In the genomic region with DNA sequence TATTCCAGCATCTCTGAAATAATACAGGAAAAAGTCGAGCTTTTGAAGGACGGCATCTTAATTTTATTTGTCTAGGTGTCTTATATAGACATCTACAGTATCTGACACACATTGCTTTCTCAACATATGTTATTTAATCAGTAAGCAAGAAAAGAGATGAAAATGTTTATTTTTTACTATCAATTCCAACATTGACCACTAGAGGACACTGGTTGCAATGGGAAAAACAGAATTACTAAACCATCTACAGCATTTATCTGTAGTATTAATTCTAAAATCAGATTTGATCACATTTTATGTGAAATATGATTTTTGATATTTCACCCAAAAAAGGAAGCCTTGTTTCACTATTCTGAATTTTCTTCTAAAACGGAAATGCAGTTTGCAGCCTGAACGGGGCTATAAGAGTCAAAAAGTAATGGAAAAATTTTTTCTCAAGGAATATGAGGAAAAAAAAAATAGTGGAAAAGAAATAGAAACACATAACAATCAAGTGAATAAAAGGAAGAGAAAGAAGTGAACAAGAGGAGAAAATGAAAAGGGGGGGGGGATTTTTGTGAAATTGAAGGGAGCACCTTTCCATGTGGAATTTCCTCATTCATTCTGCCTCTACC, we compare ENCODE assay signal across 9 cellular contexts.
DNase-seq lines count a peak whose midpoint lies in the region; ATAC-seq and TF ChIP-seq lines count a peak whose summit lies in the region.
"Had no signal": no experiment of that assay in that cellular context is flagged by ENCODE, and none has a peak within 500 bp of the region (broad histone marks: within the 10 kb centered on the region; RNA-seq: fewer than 3 reads in every experiment).

No MANE protein-coding gene starts in this region.

- intact Hi-C loops in mammary epithelial cell (cut with micrococcal nuclease) = loop anchor here (1.0 to 10.0 kb wide), 5 partner anchors 51 to 670 kb away; a partner anchor contains a TSS
- intact Hi-C loops in naive thymus-derived CD4-positive, alpha-beta T cell (cut with micrococcal nuclease) = loop anchor here (1.0 to 10.0 kb wide), 9 partner anchors 40 to 1988 kb away; a partner anchor contains a TSS

- H3K27me3 ChIP-seq in DND-41 (ENCODE audit: insufficient read depth, low read length, poor library complexity) (no peaks in the 10 kb centered on the region), mammary epithelial cell (ENCODE audit: insufficient read depth, low read length) (no peaks in the 10 kb centered on the region)
- H3K27me3 ChIP-seq in naive thymus-derived CD4-positive, alpha-beta T cell (ENCODE audit: control insufficient read depth in 2 of 2, insufficient read depth in 2 of 2, low read length in 2 of 2) = no peaks in the 10 kb centered on the region

- no TSS peak for BruUV-seq in mammary epithelial cell (replicated peaks; lab: Mats Ljungman, UMichigan)

- H3K9me3 Mint-ChIP-seq in naive thymus-derived CD4-positive, alpha-beta T cell = no peaks in the 10 kb centered on the region
- H3K9me3 Mint-ChIP-seq: memory B cell had no signal

- no peak overlapping the region for H3K4me3 Mint-ChIP-seq in naive thymus-derived CD4-positive, alpha-beta T cell
- H3K4me3 Mint-ChIP-seq: memory B cell had no signal

- H3K4me1 Mint-ChIP-seq in naive thymus-derived CD4-positive, alpha-beta T cell = peaks cover 8 to 34% (median 28%) of the 10 kb centered on the region in 7 donors

- in situ Hi-C loops in mammary epithelial cell (cut with MboI; ENCODE audit: low sequenced_read_pairs in 2 of 2) = loop anchor here in 1 of 2 donors (25.0 kb wide), 1 partner anchor 675 kb away; no protein-coding TSS in a partner anchor

- peak; percentile 35; the same call in 1 of the 3 replicates for ATAC-seq in DND-41 (ENCODE audit: insufficient read depth, low read depth)
- peak; percentile 51 for ATAC-seq in naive thymus-derived CD4-positive, alpha-beta T cell
- no peak for ATAC-seq in HG03342 (IDR thresholded peaks at IDR 0.05; ENCODE audit: unreplicated experiment)
- no peak for ATAC-seq in GM21786 (IDR thresholded peaks at IDR 0.05; ENCODE audit: unreplicated experiment)

- H2AFZ ChIP-seq in DND-41 (ENCODE audit: low read depth, low read length) (no peak overlapping the region), mammary epithelial cell (ENCODE audit: low read depth, low read length) (no peak overlapping the region)

- H3K79me2 ChIP-seq in DND-41 (ENCODE audit: insufficient read depth, low read length) = no peaks in the 10 kb centered on the region
- H3K79me2 ChIP-seq in mammary epithelial cell (ENCODE audit: insufficient read depth, low read length) = no peaks in the 10 kb centered on the region

- 37% methylated on average over 4 of the region's 4 CpGs for WGBS in mammary epithelial cell (ENCODE audit: low coverage, missing lambda C conversion rate)

- H3K9ac ChIP-seq in DND-41 (ENCODE audit: low read depth, low read length) (no peak overlapping the region), mammary epithelial cell (ENCODE audit: insufficient read depth, low read length) (no peak overlapping the region)

- no peaks in the 10 kb centered on the region for H3K4me1 ChIP-seq in DND-41 (ENCODE audit: insufficient read depth, low read length)
- peaks cover 3% of the 10 kb centered on the region for H3K4me1 ChIP-seq in mammary epithelial cell (ENCODE audit: insufficient read depth, low read length)
- H3K4me1 ChIP-seq in naive thymus-derived CD4-positive, alpha-beta T cell (ENCODE audit: control insufficient read depth in 2 of 2, insufficient read depth in 2 of 2, low read length in 2 of 2) = peaks cover 12 to 13% of the 10 kb centered on the region in 2 donors

- CTCF ChIA-PET in mammary epithelial cell (lab: Charles Lee; ENCODE audit: low non-redundant PET) = no interaction called here
- CTCF ChIA-PET in naive thymus-derived CD4-positive, alpha-beta T cell (lab: Charles Lee) = interaction anchor here (0.6 to 1.3 kb wide), 5 partner anchors 45 to 411 kb away, joined by 3 to 4 read pairs (median 3); a partner anchor contains a TSS

- peak overlapping the region in 1 of 9 donors; percentile 41 for H3K27ac Mint-ChIP-seq in naive thymus-derived CD4-positive, alpha-beta T cell
- H3K27ac Mint-ChIP-seq: memory B cell had no signal

- H3K4me3 ChIP-seq in DND-41 (ENCODE audit: low read depth in 1 of 2, low read length in 2 of 2) (no peak overlapping the region), mammary epithelial cell (replicated peaks in 1 of 3; ENCODE audit: insufficient read depth in 1 of 3, low read depth in 2 of 3, low read length in 3 of 3) (no peak overlapping the region)
- no peak overlapping the region for H3K4me3 ChIP-seq in naive thymus-derived CD4-positive, alpha-beta T cell (ENCODE audit: low read length)

- H3K27ac ChIP-seq in DND-41 (ENCODE audit: low read length) = no peak overlapping the region
- no peak overlapping the region for H3K27ac ChIP-seq in mammary epithelial cell (ENCODE audit: insufficient read depth, low read depth, low read length)
- no peak overlapping the region for H3K27ac ChIP-seq in naive thymus-derived CD4-positive, alpha-beta T cell (ENCODE audit: low read depth, low read length)

- H4K20me1 ChIP-seq in DND-41 (ENCODE audit: insufficient read depth, low read length) (no peaks in the 10 kb centered on the region), mammary epithelial cell (ENCODE audit: insufficient read depth, low read length) (no peaks in the 10 kb centered on the region)

- POLR2A ChIA-PET in naive thymus-derived CD4-positive, alpha-beta T cell (lab: Charles Lee) = no interaction called here

- H3K4me2 ChIP-seq in DND-41 (ENCODE audit: insufficient read depth, low read length) (no peak overlapping the region), mammary epithelial cell (ENCODE audit: insufficient read depth, low read depth, low read length) (no peak overlapping the region)

- H3K36me3 ChIP-seq in DND-41 (ENCODE audit: insufficient read depth, low read length) (no peaks in the 10 kb centered on the region), mammary epithelial cell (ENCODE audit: insufficient read depth, low read length) (no peaks in the 10 kb centered on the region)
- H3K36me3 ChIP-seq in naive thymus-derived CD4-positive, alpha-beta T cell (ENCODE audit: control insufficient read depth in 2 of 3, insufficient read depth in 3 of 3, low read length in 3 of 3) = peaks cover 0 to 7% (median 0%) of the 10 kb centered on the region in 3 experiments

- DNase-seq in DND-41 = no peak
- peak; percentile 14 for DNase-seq in KG1 (lab: John Stamatoyannopoulos, UW)
- DNase-seq in mammary epithelial cell = no peak
- peak in 5 of 9 donors; percentile 18 to 35 (median 22) for DNase-seq in naive thymus-derived CD4-positive, alpha-beta T cell
- DNase-seq in activated T-cell treated with anti-CD3 and anti-CD28 coated beads, Interleukin-2, amount 50 U/mL, for 48 hours = no peak
- DNase-seq in cortex of kidney (lab: John Stamatoyannopoulos, UW) = no peak

- H3K9me3 ChIP-seq in DND-41 (ENCODE audit: insufficient read depth, low read length, severe bottlenecking) (no peaks in the 10 kb centered on the region), mammary epithelial cell (replicated peaks; ENCODE audit: insufficient read depth, low read length) (no peaks in the 10 kb centered on the region)
- no peaks in the 10 kb centered on the region for H3K9me3 ChIP-seq in naive thymus-derived CD4-positive, alpha-beta T cell (ENCODE audit: control insufficient read depth in 2 of 3, low read length in 3 of 3)

- dilution Hi-C loops in mammary epithelial cell (cut with HindIII; ENCODE audit: low sequenced_read_pairs) = no loop called here

- H3K27me3 Mint-ChIP-seq in naive thymus-derived CD4-positive, alpha-beta T cell = no peaks in the 10 kb centered on the region

- peaks cover 4 to 12% (median 7%) of the 10 kb centered on the region in 5 donors for H3K36me3 Mint-ChIP-seq in naive thymus-derived CD4-positive, alpha-beta T cell

- TF ChIP-seq CTCF in DND-41 (IDR thresholded peaks at IDR 0.05; ENCODE audit: borderline replicate concordance, extremely low read depth, low read length, poor library complexity, severe bottlenecking) (peak; percentile 74), mammary epithelial cell (conservative IDR thresholded peaks at IDR 0.05 in 1 of 2, IDR thresholded peaks at IDR 0.05 in 1 of 2; ENCODE audit: extremely low read depth in 1 of 2, insufficient read depth in 1 of 2, low read depth in 1 of 2, low read length in 2 of 2) (peak; percentile 82 to 90)

Comparison
In these comparisons a context has a peak if more than half of its experiments do, and no peak if none do; other contexts are left out.
1. ATAC-seq: peak in DND-41 (single experiment) and naive thymus-derived CD4-positive, alpha-beta T cell (single experiment); none in HG03342 (single experiment) and GM21786 (single experiment).
2. DNase-seq: peak in KG1 (single experiment) and naive thymus-derived CD4-positive, alpha-beta T cell (5 of 9); none in DND-41 (single experiment), mammary epithelial cell (single experiment), activated T-cell treated with anti-CD3 and anti-CD28 coated beads, Interleukin-2, amount 50 U/mL, for 48 hours (0 of 2) and cortex of kidney (single experiment).